In the genomic region with DNA sequence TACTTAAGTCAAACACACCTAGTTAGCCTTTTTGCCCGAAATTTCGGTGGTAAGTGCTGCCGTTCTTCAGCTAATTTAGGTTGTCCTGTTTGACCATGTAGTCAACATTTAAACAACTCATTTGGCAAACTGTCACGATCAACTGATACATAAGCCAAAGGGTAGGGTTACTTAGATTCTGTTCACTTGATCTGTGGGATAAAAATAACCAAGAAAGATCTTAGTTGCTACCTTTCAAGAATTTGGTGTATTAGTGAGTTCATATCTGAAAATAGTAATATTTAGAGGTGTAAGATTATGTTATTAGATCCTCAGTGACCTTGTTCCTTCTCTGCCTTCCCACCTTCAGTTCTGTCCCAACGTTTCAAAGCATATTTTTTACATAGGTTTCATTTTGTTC, we compare ENCODE assay signal across 8 cellular contexts. TPM values are rescaled to one million over a fixed set of nuclear protein-coding genes. Genes with fewer than 3 reads are reported as not detected.
DNase-seq lines count a peak whose midpoint lies in the region; ATAC-seq, FAIRE-seq and TF ChIP-seq lines count a peak whose summit lies in the region.

No MANE protein-coding gene starts in this region.

- H3K4me1 Mint-ChIP-seq in IgD-negative memory B cell (peaks cover 47 to 60% (median 59%) of the 10 kb centered on the region in 3 donors), naive B cell (peaks cover 56 to 78% (median 74%) of the 10 kb centered on the region in 3 donors)

- H3K4me3 Mint-ChIP-seq in IgD-negative memory B cell (peak overlapping the region; percentile 77 to 99 (median 96)), naive B cell (peak overlapping the region; percentile 26 to 98 (median 91))

- H3K4me3 ChIP-seq in AG10803 (ENCODE audit: low read length) = peak overlapping the region; percentile 91
- peak overlapping the region; percentile 99 for H3K4me3 ChIP-seq in coronary artery

- H3K36me3 Mint-ChIP-seq in IgD-negative memory B cell (peaks cover 3% of the 10 kb centered on the region), naive B cell (peaks cover 0 to 3% of the 10 kb centered on the region in 2 donors)

- H3K9me3 Mint-ChIP-seq in IgD-negative memory B cell = no peaks in the 10 kb centered on the region
- H3K9me3 Mint-ChIP-seq in naive B cell = no peaks in the 10 kb centered on the region

- no peak for FAIRE-seq in RCC 7860 (lab: Jason Lieb, UNC)

- H3K27ac ChIP-seq in coronary artery = no peak overlapping the region

- ATAC-seq in naive B cell (ENCODE audit: low read depth in 2 of 2) = no peak
- no peak for ATAC-seq in left lobe of liver

- TF ChIP-seq CTCF in AG10803 (conservative IDR thresholded peaks at IDR 0.05; ENCODE audit: low read length) = no peak
- no peak for TF ChIP-seq CTCF in coronary artery (IDR thresholded peaks at IDR 0.05)

- DNase-seq in AG10803 (ENCODE audit: low read depth) (no peak), coronary artery (ENCODE audit: low spot score) (no peak), naive B cell (no peak), NAMALWA (ENCODE audit: low spot score) (no peak), RCC 7860 (ENCODE audit: low spot score) (no peak), left lobe of liver (ENCODE audit: low spot score) (no peak), NCI-H524 (lab: John Stamatoyannopoulos, UW) (no peak)

- peak overlapping the region; percentile 96 to 99 (median 98) for H3K27ac Mint-ChIP-seq in IgD-negative memory B cell
- peak overlapping the region in 5 of 6 donors; percentile 63 to 98 (median 95) for H3K27ac Mint-ChIP-seq in naive B cell

- H3K27me3 Mint-ChIP-seq in IgD-negative memory B cell (no peaks in the 10 kb centered on the region), naive B cell (no peaks in the 10 kb centered on the region)

RNA-seq across cellular contexts. Expression of a gene that starts 2.0 kb away (rescaled TPM):
- polyA plus RNA-seq in IgD-negative memory B cell (20.1 TPM), naive B cell (ENCODE audit: low read depth in 6 of 6) (10 to 100 TPM; 17.9 to 32.2 (median 26.5) TPM)
- 11.8 TPM for total RNA-seq in left lobe of liver
